Comparison of ENCODE assay signal across 24 cellular contexts in genomic region chr10:126309193-126309592, GRCh38.
"Had no signal": no experiment of that assay in that cellular context is flagged by ENCODE, and none has a peak within 500 bp of the region (broad histone marks: within the 10 kb centered on the region; RNA-seq: fewer than 3 reads in every experiment).

No MANE protein-coding gene starts in this region.

- DNase-seq: activated CD4-positive, alpha-beta T cell treated with anti-CD3 and anti-CD28 coated beads for 48 hours; activated CD4-positive, alpha-beta T cell treated with anti-CD3 and anti-CD28 coated beads, Interleukin-2, amount 50 U/mL, for 48 hours; activated CD4-positive, CD25-positive, alpha-beta regulatory T cell treated with anti-CD3 and anti-CD28 coated beads, Interleukin-2, amount 50 U/mL, for 72 hours; activated gamma-delta T cell treated with Interleukin-2 at 50 U/mL for 16 hours; activated naive CD4-positive, alpha-beta T cell treated with anti-CD3 and anti-CD28 coated beads, Interleukin-2, amount 10 ng/mL, durations not matched to agents 7 days and 5 days; activated naive CD8-positive, alpha-beta T cell treated with anti-CD3 and anti-CD28 coated beads for 36 hours; activated T-cell treated with anti-CD3 and anti-CD28 coated beads for 4 hours; activated T-cell treated with anti-CD3 and anti-CD28 coated beads, Interleukin-2, amount 50 U/mL, for 48 hours; adrenal gland; aorta; central memory CD4-positive, alpha-beta T cell; KG1; MM.1S; NCI-H1105; NCI-H1436 treated with DMSO at 0.1 percent for 48 hours; NCI-H187; NCI-H2081; NCI-H510A treated with DMSO at 0.1 percent for 48 hours; NCI-H69; NK-92 treated with Interleukin-12 subunit alpha and Interleukin-12 subunit beta, amount 100 ng/mL, for 24 hours; SHP77 treated with DMSO at 0.1 percent for 48 hours; T-helper 17 cell; T-helper 9 cell had no signal

- H3K36me3 ChIP-seq: adrenal gland had no signal

- ATAC-seq: T-helper 17 cell, WTC11 had no signal

- H3K27me3 ChIP-seq: adrenal gland had no signal

- H3K4me1 ChIP-seq: adrenal gland had no signal

- H3K27ac ChIP-seq: adrenal gland had no signal

- H3K4me3 ChIP-seq: adrenal gland had no signal
